35 cellular contexts compared by ENCODE assay signal in genomic region chr19:3790209-3790734, GRCh38. TPM values are rescaled to one million over a fixed set of nuclear protein-coding genes. Genes with fewer than 3 reads are reported as not detected.
"Had no signal": no experiment of that assay in that cellular context is flagged by ENCODE, and none has a peak within 500 bp of the region (broad histone marks: within the 10 kb centered on the region; RNA-seq: fewer than 3 reads in every experiment).

No MANE protein-coding gene starts in this region.

- ATAC-seq: left lung, lower lobe of right lung, sciatic nerve had no signal

- H3K27ac Mint-ChIP-seq: activated CD4-positive, alpha-beta memory T cell treated with anti-CD3 and anti-CD28 coated beads, Interleukin-2, amount 10 ng/mL, durations not matched to agents 7 days and 5 days; activated CD4-positive, alpha-beta T cell treated with anti-CD3 and anti-CD28 coated beads, Interleukin-2, amount 10 ng/mL, durations not matched to agents 7 days and 5 days; activated naive CD4-positive, alpha-beta T cell treated with anti-CD3 and anti-CD28 coated beads, Interleukin-2, amount 50 U/mL, for 24 hours; activated naive CD8-positive, alpha-beta T cell treated with anti-CD3 and anti-CD28 coated beads, Interleukin-2, amount 50 U/mL, for 24 hours; activated T-helper 2 cell treated with anti-CD3 and anti-CD28 coated beads, Interferon-gamma antibody, Interleukin-2, Interleukin-4, amounts not matched to agents 10 μg/mL and 5 μg/mL and 100 μg/mL, durations not matched to agents 14 hours and 24 hours and 36 hours; nephron; progenitor cell of endocrine pancreas; stimulated activated naive CD8-positive, alpha-beta T cell treated with anti-CD3 and anti-CD28 coated beads, Interleukin-15, Interleukin-2, amounts not matched to agents 100 ng/mL and 50 ng/mL, for 24 hours; T-helper 1 cell treated with Interleukin-12 subunit alpha and Interleukin-12 subunit beta and Interleukin-4 antibody, amounts not matched to agents 30 μg/mL and 1 μg/mL, for 36 hours had no signal

- DNase-seq: activated CD4-positive, alpha-beta memory T cell treated with anti-CD3 and anti-CD28 coated beads, Interleukin-2, amount 10 ng/mL, durations not matched to agents 7 days and 5 days; activated CD4-positive, alpha-beta T cell treated with anti-CD3 and anti-CD28 coated beads for 1 hour; activated CD4-positive, alpha-beta T cell treated with anti-CD3 and anti-CD28 coated beads, Interleukin-2, amount 10 ng/mL, durations not matched to agents 7 days and 5 days; activated naive CD8-positive, alpha-beta T cell treated with anti-CD3 and anti-CD28 coated beads, Interleukin-2, amount 50 U/mL, for 24 hours; activated T-cell treated with anti-CD3 and anti-CD28 coated beads, Interleukin-2, amount 50 U/mL, for 48 hours; amygdala; central memory CD4-positive, alpha-beta T cell; dermis blood vessel endothelial cell; effector CD4-positive, alpha-beta T cell; esophagus squamous epithelium; foreskin melanocyte; left lung; lower lobe of right lung; mesenchymal stem cell; ovary; retina; stimulated activated CD4-positive, alpha-beta T cell treated with anti-CD3 and anti-CD28 coated beads, Interleukin-12 subunit alpha, Interleukin-12 subunit beta, amount 100 ng/mL, for 4 hours; stimulated activated CD4-positive, alpha-beta T cell treated with anti-CD3 and anti-CD28 coated beads, Interleukin-4, amount 100 ng/mL, for 1 hour; SW 1271; trophoblast cell had no signal

- H3K36me3 ChIP-seq: breast epithelium, esophagus squamous epithelium, left lung, lower lobe of right lung, neutrophil, ovary, thoracic aorta had no signal

- H3K27me3 Mint-ChIP-seq: activated naive CD4-positive, alpha-beta T cell treated with anti-CD3 and anti-CD28 coated beads, Interleukin-2, amount 50 U/mL, for 24 hours; activated naive CD8-positive, alpha-beta T cell treated with anti-CD3 and anti-CD28 coated beads, Interleukin-2, amount 50 U/mL, for 24 hours; stimulated activated naive CD8-positive, alpha-beta T cell treated with anti-CD3 and anti-CD28 coated beads, Interleukin-15, Interleukin-2, amounts not matched to agents 100 ng/mL and 50 ng/mL, for 24 hours had no signal

- H3K9me3 ChIP-seq: breast epithelium, esophagus squamous epithelium, left lung, lower lobe of right lung, neutrophil, ovary had no signal

- H3K4me3 Mint-ChIP-seq: activated CD4-positive, alpha-beta memory T cell treated with anti-CD3 and anti-CD28 coated beads, Interleukin-2, amount 10 ng/mL, durations not matched to agents 7 days and 5 days; activated CD4-positive, alpha-beta T cell treated with anti-CD3 and anti-CD28 coated beads, Interleukin-2, amount 10 ng/mL, durations not matched to agents 7 days and 5 days; activated naive CD4-positive, alpha-beta T cell treated with anti-CD3 and anti-CD28 coated beads, Interleukin-2, amount 50 U/mL, for 24 hours; activated naive CD8-positive, alpha-beta T cell treated with anti-CD3 and anti-CD28 coated beads, Interleukin-2, amount 50 U/mL, for 24 hours; nephron; stimulated activated naive CD8-positive, alpha-beta T cell treated with anti-CD3 and anti-CD28 coated beads, Interleukin-15, Interleukin-2, amounts not matched to agents 100 ng/mL and 50 ng/mL, for 24 hours; T-helper 1 cell treated with Interleukin-12 subunit alpha and Interleukin-12 subunit beta and Interleukin-4 antibody, amounts not matched to agents 30 μg/mL and 1 μg/mL, for 36 hours had no signal

- H3K4me3 ChIP-seq: breast epithelium, esophagus squamous epithelium, left lung, lower lobe of right lung, ovary, skin epidermis, thoracic aorta had no signal

- H3K4me1 ChIP-seq: breast epithelium had no signal

- H3K27ac ChIP-seq: breast epithelium, epithelial cell of prostate, esophagus squamous epithelium, left lung, lower lobe of right lung, neutrophil, ovary, thoracic aorta had no signal

- H3K4me1 Mint-ChIP-seq: nephron had no signal

- H3K9me3 Mint-ChIP-seq: activated naive CD4-positive, alpha-beta T cell treated with anti-CD3 and anti-CD28 coated beads, Interleukin-2, amount 50 U/mL, for 24 hours; activated T-helper 2 cell treated with anti-CD3 and anti-CD28 coated beads, Interferon-gamma antibody, Interleukin-2, Interleukin-4, amounts not matched to agents 10 μg/mL and 5 μg/mL and 100 μg/mL, durations not matched to agents 14 hours and 24 hours and 36 hours; stimulated activated naive CD8-positive, alpha-beta T cell treated with anti-CD3 and anti-CD28 coated beads, Interleukin-15, Interleukin-2, amounts not matched to agents 100 ng/mL and 50 ng/mL, for 24 hours had no signal

- H3K27me3 ChIP-seq: ovary had no signal

RNA-seq across cellular contexts. Expression of gene MATK, which starts 4.1 kb away (rescaled TPM):
- total RNA-seq: glomerular endothelial cell had no signal

RNA-seq across cellular contexts. Expression of gene RAX2, which starts 18.2 kb away (rescaled TPM):
- total RNA-seq: activated CD4-positive, alpha-beta memory T cell treated with anti-CD3 and anti-CD28 coated beads, Interleukin-2, amount 10 ng/mL, durations not matched to agents 7 days and 5 days; activated CD4-positive, alpha-beta T cell treated with anti-CD3 and anti-CD28 coated beads, Interleukin-2, amount 10 ng/mL, durations not matched to agents 7 days and 5 days; activated T-helper 2 cell treated with anti-CD3 and anti-CD28 coated beads, Interferon-gamma antibody, Interleukin-2, Interleukin-4, amounts not matched to agents 10 μg/mL and 5 μg/mL and 100 μg/mL, durations not matched to agents 14 hours and 24 hours and 36 hours; dermis blood vessel endothelial cell; esophagus squamous epithelium; glomerular endothelial cell; left lung; lower lobe of right lung; mononuclear cell; progenitor cell of endocrine pancreas; sciatic nerve; subcutaneous adipose tissue; thoracic aorta had no signal
